ENCODE assay signal across 8 cellular contexts in the genomic region with DNA sequence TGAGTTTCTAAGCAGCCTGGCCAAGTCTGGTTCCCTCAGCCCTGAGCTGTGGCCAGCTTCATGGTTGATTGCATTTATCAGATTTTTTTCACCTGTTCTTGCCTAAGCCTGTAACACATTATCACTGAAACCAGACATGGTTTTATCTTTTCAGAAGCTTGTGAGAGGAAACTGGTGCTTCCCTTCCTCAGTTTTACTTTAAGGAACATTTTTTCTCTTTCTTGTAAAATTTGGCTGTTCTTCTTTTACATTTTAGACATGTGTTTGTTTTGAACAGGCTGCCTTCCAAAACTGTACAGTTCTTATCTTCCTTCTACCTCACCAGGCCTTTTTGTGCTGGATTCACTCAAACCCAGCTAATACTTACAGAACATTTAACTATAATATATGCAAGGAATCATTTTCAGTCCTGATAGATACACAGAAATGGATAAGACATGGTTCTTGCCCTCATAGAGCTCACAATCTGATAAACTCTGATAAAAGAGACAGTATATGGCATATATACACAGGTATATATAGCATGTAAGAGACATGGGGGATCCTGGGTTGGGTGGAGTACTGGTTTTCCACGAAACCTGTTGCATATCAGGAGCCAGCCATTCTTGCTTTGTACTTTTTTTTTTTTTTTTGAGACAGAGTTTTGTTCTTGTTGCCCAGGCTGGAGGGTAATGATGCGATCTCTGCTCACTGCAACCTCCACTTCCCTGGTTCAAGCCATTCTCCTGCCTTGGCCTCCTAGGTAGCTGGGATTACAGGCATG. TPM values are rescaled to one million over a fixed set of nuclear protein-coding genes. Genes with fewer than 3 reads are reported as not detected.
DNase-seq lines count a peak whose midpoint lies in the region; ATAC-seq, FAIRE-seq and TF ChIP-seq lines count a peak whose summit lies in the region.

No MANE protein-coding gene starts in this region.

- H3K4me3 ChIP-seq in adrenal gland (no peak overlapping the region), sigmoid colon (no peak overlapping the region), GM23338 (no peak overlapping the region)

- H3K4me1 ChIP-seq in adrenal gland (replicated peaks in 1 of 2) (peaks cover 28 to 46% of the 10 kb centered on the region in 2 donors), sigmoid colon (peaks cover 0 to 63% (median 53%) of the 10 kb centered on the region in 4 donors), GM23338 (ENCODE audit: insufficient read depth) (no peaks in the 10 kb centered on the region)

- no peak overlapping the region for H2AFZ ChIP-seq in GM23338

- TF ChIP-seq POLR2A in adrenal gland (IDR thresholded peaks at IDR 0.05) = no peak
- no peak for TF ChIP-seq POLR2A in sigmoid colon (IDR thresholded peaks at IDR 0.05)

- peak; percentile 74 for ATAC-seq in HG02938 (IDR thresholded peaks at IDR 0.05; ENCODE audit: unreplicated experiment)
- no peak for ATAC-seq in GM23338

- H4K20me1 ChIP-seq in GM23338 (replicated peaks; ENCODE audit: insufficient read depth) = peaks cover 24% of the 10 kb centered on the region

- H3F3A ChIP-seq in GM23338 (replicated peaks; ENCODE audit: low read depth) = 0 out of 2 replicates have a peak, but pooled peaks cover 6% of the 10 kb centered on the region

- H3K9me3 ChIP-seq in adrenal gland (replicated peaks in 1 of 3) = peaks cover 0 to 2% (median 0%) of the 10 kb centered on the region in 3 donors
- peaks cover 0 to 2% (median 0%) of the 10 kb centered on the region in 4 donors for H3K9me3 ChIP-seq in sigmoid colon

- peak; percentile 80 for FAIRE-seq in GM19239 (lab: Jason Lieb, UNC)

- peaks cover 99% of the 10 kb centered on the region for H3K79me2 ChIP-seq in GM23338 (replicated peaks; ENCODE audit: insufficient read depth)

- no peaks in the 10 kb centered on the region for H3K9me3 Mint-ChIP-seq in GM23338

- no peaks in the 10 kb centered on the region for H3K9me2 ChIP-seq in GM23338 (ENCODE audit: insufficient read depth)

- H3K27ac Mint-ChIP-seq in GM23338 = no peak overlapping the region

- H3K27ac ChIP-seq in adrenal gland (peak overlapping the region in 3 of 5 donors; percentile 42 to 56 (median 45)), sigmoid colon (peak overlapping the region; percentile 64 to 78 (median 70)), GM23338 (ENCODE audit: low read depth) (no peak overlapping the region)

- DNase-seq in GM19239 (ENCODE audit: insufficient read length, low spot score) = no peak
- DNase-seq in adrenal gland = peak in 3 of 7 donors; percentile 31 to 63 (median 38)
- no peak for DNase-seq in sigmoid colon
- no peak for DNase-seq in activated CD4-positive, CD25-positive, alpha-beta regulatory T cell (lab: John Stamatoyannopoulos, UW)
- DNase-seq in NCI-H2227 (lab: John Stamatoyannopoulos, UW; ENCODE audit: unreplicated experiment) = no peak
- DNase-seq in activated CD4-positive, alpha-beta T cell treated with anti-CD3 and anti-CD28 coated beads, Interleukin-2, amount 50 U/mL, for 4 hours = no peak
- DNase-seq in GM23338 (ENCODE audit: low spot score) = no peak

- H3K36me3 ChIP-seq in adrenal gland (replicated peaks in 1 of 2) (no peaks in the 10 kb centered on the region), sigmoid colon (no peaks in the 10 kb centered on the region), GM23338 (ENCODE audit: insufficient read depth) (no peaks in the 10 kb centered on the region)

- H3K27me3 ChIP-seq in adrenal gland = no peaks in the 10 kb centered on the region
- no peaks in the 10 kb centered on the region for H3K27me3 ChIP-seq in sigmoid colon
- no peaks in the 10 kb centered on the region for H3K27me3 ChIP-seq in GM23338 (ENCODE audit: insufficient read depth)

- no peak for TF ChIP-seq EP300 in sigmoid colon (IDR thresholded peaks at IDR 0.05)

- peaks cover 1% of the 10 kb centered on the region for H3K27me3 Mint-ChIP-seq in GM23338 (ENCODE audit: insufficient read depth, low read depth, poor library complexity)

- no peak overlapping the region for H3K4me3 Mint-ChIP-seq in GM23338

- WGBS in adrenal gland, 4 donors = 90 to 98% (median 92%) methylated on average over 2 of the region's 2 CpGs
- WGBS in sigmoid colon, 2 donors = 92 to 97% methylated on average over 2 of the region's 2 CpGs

- H3K4me1 Mint-ChIP-seq in GM23338 = no peaks in the 10 kb centered on the region; the same call in 2 of the 3 replicates

- H3K4me2 ChIP-seq in GM23338 = no peak overlapping the region

- peaks cover 2% of the 10 kb centered on the region; the same call in 1 of the 3 replicates for H3K36me3 Mint-ChIP-seq in GM23338 (ENCODE audit: low read depth)

- intact Hi-C loops in adrenal gland (cut with DNase I) = no loop called here
- intact Hi-C loops in sigmoid colon (cut with DNase I) = loop anchor here (10.0 kb wide), 1 partner anchor 61 kb away; no protein-coding TSS in a partner anchor

- TF ChIP-seq CTCF in adrenal gland (IDR thresholded peaks at IDR 0.05) (no peak), sigmoid colon (IDR thresholded peaks at IDR 0.05) (no peak), GM23338 (conservative IDR thresholded peaks at IDR 0.05; ENCODE audit: low read depth in 2 of 2) (no peak)

TF ChIP-seq in GM23338, 12 proteins besides CTCF, POLR2A, EP300 and RAD21:
- TF ChIP-seq STAT1 (IDR thresholded peaks at IDR 0.05; ENCODE audit: unreplicated experiment) = no peak
TF ChIP-seq in GM23338: peak in this region for 0.

RNA-seq across cellular contexts. Expression of a gene that starts 44.5 kb away (rescaled TPM):
- 10 to 100 TPM; 22.8 to 29.2 (median 27.7) TPM for total RNA-seq in adrenal gland
- polyA plus RNA-seq in adrenal gland = 10 to 100 TPM in 2 of 3 donors, 1 to 10 TPM in 1; 9.9 to 20.7 (median 13.6) TPM
- total RNA-seq in sigmoid colon = 10 to 100 TPM; 16.9 to 33.0 (median 22.3) TPM
- polyA plus RNA-seq in sigmoid colon = 10 to 100 TPM; 10.6 to 12.2 (median 11.4) TPM
- 42.1 and 52.9 TPM in 2 replicates for total RNA-seq in GM23338 (2014; rRNA removed; shearing (Covaris generic))
- 22.4 and 31.9 TPM in 2 replicates for polyA plus RNA-seq in GM23338 (2016; fragmentation: Nextera tagmentation; extraction: Ambion mirVana)

RNA-seq across cellular contexts. Expression of a gene that starts 58.4 kb away (rescaled TPM):
- total RNA-seq in adrenal gland (100 to 1,000 TPM in 1 of 8 donors, 10 to 100 TPM in 7; 21.5 to 130 (median 72.2) TPM), sigmoid colon (10 to 100 TPM; 15.1 to 40.7 (median 24.6) TPM)
- polyA plus RNA-seq in adrenal gland (10 to 100 TPM; 56.7 to 71.1 (median 57.0) TPM), sigmoid colon (10 to 100 TPM in 2 of 3 donors, 1 to 10 TPM in 1; 6.2 to 20.3 (median 13.8) TPM), GM23338 (2016; fragmentation: Nextera tagmentation; extraction: Ambion mirVana) (38.7 and 44.5 TPM in 2 replicates)
- 46.9 and 54.5 TPM in 2 replicates for total RNA-seq in GM23338 (2014; rRNA removed; shearing (Covaris generic))
